ENCODE assay signal across 8 cellular contexts in genomic region chr7:137978464-137979237, GRCh38. TPM values are rescaled to one million over a fixed set of nuclear protein-coding genes. Genes with fewer than 3 reads are reported as not detected.
A peak's percentile ranks its signal among the peaks of the same experiment; 100 is the strongest.
DNase-seq lines count a peak whose midpoint lies in the region; ATAC-seq, FAIRE-seq and TF ChIP-seq lines count a peak whose summit lies in the region.

No MANE protein-coding gene starts in this region.

- intact Hi-C loops in IMR-90 (cut with micrococcal nuclease) (loop anchor here (2.0 kb wide), 1 partner anchor 14 kb away; no protein-coding TSS in a partner anchor), HepG2 (cut with micrococcal nuclease; ENCODE audit: unreplicated experiment) (no loop called here)

- peak overlapping the region; percentile 78 for H3K56ac ChIP-seq in IMR-90 (ENCODE audit: extremely low read depth, insufficient read depth, low read length)

- no peaks in the 10 kb centered on the region for H3K9me3 ChIP-seq in IMR-90 (ENCODE audit: control insufficient read depth, insufficient read depth, low read length)
- peaks cover 4% of the 10 kb centered on the region; the same call in 1 of the 2 replicates for H3K9me3 ChIP-seq in HepG2 (ENCODE audit: low read length)
- H3K9me3 ChIP-seq in thoracic aorta = no peaks in the 10 kb centered on the region

- H4K8ac ChIP-seq in IMR-90 (ENCODE audit: low read depth in 2 of 2, low read length in 2 of 2) = peak overlapping the region; percentile 87

- TF ChIP-seq EP300 in HepG2 (IDR thresholded peaks at IDR 0.05; ENCODE audit: low read depth in 2 of 2, low read length in 2 of 2) = no peak
- no peak for TF ChIP-seq EP300 in HepG2 (CRISPR knock-in tag; IDR thresholded peaks at IDR 0.05; ENCODE audit: borderline replicate concordance)

- H3K14ac ChIP-seq in IMR-90 (replicated peaks; ENCODE audit: low read depth, low read length) = peak overlapping the region; percentile 95

- ATAC-seq in IMR-90 (ENCODE audit: low read depth) = peak; percentile 84
- ATAC-seq in HepG2 = no peak; the same call in 2 of the 3 replicates
- ATAC-seq in thoracic aorta (ENCODE audit: insufficient number of reproducible peaks, low FRiP score, low read depth) = peak; percentile 89
- no peak for ATAC-seq in GM18502 (IDR thresholded peaks at IDR 0.05; ENCODE audit: poor library complexity, unreplicated experiment)
- ATAC-seq in GM18520 (IDR thresholded peaks at IDR 0.05; ENCODE audit: unreplicated experiment) = no peak

- peak overlapping the region; percentile 99 for H2BK15ac ChIP-seq in IMR-90 (ENCODE audit: low read depth, low read length)

- H3K4ac ChIP-seq in IMR-90 (ENCODE audit: low read depth, low read length) = peak overlapping the region; percentile 97

- POLR2A ChIA-PET in IMR-90 (lab: Charles Lee; ENCODE audit: unreplicated experiment) (interaction anchor here (0.6 to 1.6 kb wide), 2 partner anchors 12 to 337 kb away, joined by 3 to 5 read pairs; no protein-coding TSS in a partner anchor), HepG2 (lab: Yijun Ruan, JAX) (interaction anchor here (1.7 kb wide), 1 partner anchor 14 kb away, joined by 8 read pairs; no protein-coding TSS in a partner anchor)

- no peak overlapping the region for H3K4me3 ChIP-seq in IMR-90 (ENCODE audit: insufficient read depth, low read depth, low read length)
- no peak overlapping the region for H3K4me3 ChIP-seq in bronchial epithelial cell (ENCODE audit: low read depth, low read length)
- H3K4me3 ChIP-seq in HepG2 (replicated peaks in 1 of 3; ENCODE audit: insufficient read depth in 1 of 3, low read depth in 2 of 3, low read length in 3 of 3) = no peak overlapping the region
- peak overlapping the region; percentile 24 for H3K4me3 ChIP-seq in thoracic aorta

- H3K23ac ChIP-seq in IMR-90 (ENCODE audit: low read depth, low read length) = peak overlapping the region; percentile 94

- H3K4me2 ChIP-seq in IMR-90 (ENCODE audit: low read depth, low read length) (peak overlapping the region; percentile 62), HepG2 (ENCODE audit: low read depth, low read length) (no peak overlapping the region)

- peaks cover 9 to 85% of the 10 kb centered on the region in 2 experiments for H3K79me1 ChIP-seq in IMR-90 (ENCODE audit: low read depth in 1 of 2, low read length in 2 of 2)

- CTCF ChIA-PET in IMR-90 (lab: Yijun Ruan, JAX) = interaction anchor here (0.7 to 1.0 kb wide), 3 partner anchors 12 to 297 kb away, joined by 3 read pairs; no protein-coding TSS in a partner anchor
- CTCF ChIA-PET in HepG2 (lab: Yijun Ruan, JAX; ENCODE audit: low intra/inter-chr PET ratio, low total read pairs) = no interaction called here

- 33% methylated on average over 3 of the region's 10 CpGs; no CpG with 5 or more reads in 1 of the 2 experiments for WGBS in IMR-90 (ENCODE audit: extremely low coverage in 2 of 2, insufficient read length in 1 of 2), 2 experiments
- 91% methylated on average over 10 of the region's 10 CpGs for WGBS in HepG2 (ENCODE audit: low lambda C conversion rate)

- H3K27ac ChIP-seq in IMR-90 (ENCODE audit: insufficient read depth, low read length) (peak overlapping the region; percentile 75), HepG2 (ENCODE audit: extremely low read length, insufficient read depth, low read length) (no peak overlapping the region), thoracic aorta (peak overlapping the region; percentile 96)

- H3K18ac ChIP-seq in IMR-90 (ENCODE audit: low read depth, low read length) = peak overlapping the region; percentile 82

- FAIRE-seq in bronchial epithelial cell (lab: Jason Lieb, UNC) (no peak), HepG2 (lab: Jason Lieb, UNC) (no peak)

- peak overlapping the region; percentile 81 for H2AK9ac ChIP-seq in IMR-90 (replicated peaks; ENCODE audit: low read depth, low read length, poor library complexity)

- H3K79me2 ChIP-seq in HepG2 (ENCODE audit: insufficient read depth, low read length) = peaks cover 98% of the 10 kb centered on the region

- H3K9me1 ChIP-seq in IMR-90 (ENCODE audit: insufficient read depth, low read length) = peaks cover 28% of the 10 kb centered on the region

- H4K5ac ChIP-seq in IMR-90 (ENCODE audit: low read depth, low read length) = peak overlapping the region; percentile 74

- H2AK5ac ChIP-seq in IMR-90 (ENCODE audit: low read depth, low read length) = peak overlapping the region; percentile 92

- peaks cover 50% of the 10 kb centered on the region for H3K4me1 ChIP-seq in IMR-90 (ENCODE audit: control insufficient read depth, insufficient read depth, low read length)
- peaks cover 100% of the 10 kb centered on the region for H3K4me1 ChIP-seq in HepG2 (ENCODE audit: insufficient read depth, low read length)
- peaks cover 60 to 100% of the 10 kb centered on the region in 2 donors for H3K4me1 ChIP-seq in thoracic aorta (ENCODE audit: control insufficient read depth in 1 of 2, low read depth in 2 of 2)

- DNase-seq in IMR-90 (peak; percentile 100), bronchial epithelial cell (ENCODE audit: low read depth) (peak; percentile 81), HepG2 (ENCODE audit: low spot score) (no peak), thoracic aorta (ENCODE audit: low spot score) (peak; percentile 74), SK-N-DZ (ENCODE audit: low spot score) (no peak), NCI-H1436 (lab: John Stamatoyannopoulos, UW) (no peak)

- peak overlapping the region; percentile 93 for H2BK20ac ChIP-seq in IMR-90 (ENCODE audit: low read depth, low read length)

- TF ChIP-seq RAD21 in IMR-90 (IDR thresholded peaks at IDR 0.05; ENCODE audit: low read length) = peak; percentile 43
- TF ChIP-seq RAD21 in HepG2 (CRISPR knock-in tag; IDR thresholded peaks at IDR 0.05) = no peak

- H2AFZ ChIP-seq in IMR-90 (replicated peaks; ENCODE audit: low read length, poor library complexity) (peak overlapping the region; percentile 29), HepG2 (ENCODE audit: low read length) (no peak overlapping the region)

- TF ChIP-seq POLR2A in IMR-90 (IDR thresholded peaks at IDR 0.05; ENCODE audit: low read depth, low read length) = peak; percentile 84
- TF ChIP-seq POLR2A in HepG2 (IDR thresholded peaks at IDR 0.05; ENCODE audit: insufficient read depth in 1 of 2, low read depth in 2 of 2, low read length in 2 of 2) = no peak

- no peak for TF ChIP-seq CTCF in IMR-90 (conservative IDR thresholded peaks at IDR 0.05; ENCODE audit: low read depth, low read length)
- no peak for TF ChIP-seq CTCF in bronchial epithelial cell (IDR thresholded peaks at IDR 0.05; ENCODE audit: insufficient read depth, low read length, severe bottlenecking)
- TF ChIP-seq CTCF in HepG2 (CRISPR knock-in tag; IDR thresholded peaks at IDR 0.05) = no peak
- TF ChIP-seq CTCF in thoracic aorta (IDR thresholded peaks at IDR 0.05) = no peak

- BruUV-seq in IMR-90 (replicated peaks; lab: Mats Ljungman, UMichigan) (no TSS peak), HepG2 (replicated peaks; lab: Mats Ljungman, UMichigan) (no TSS peak)

- H4K91ac ChIP-seq in IMR-90 (ENCODE audit: insufficient read depth, low read depth, low read length) = peak overlapping the region; percentile 95

- dilution Hi-C loops in IMR-90 (cut with HindIII; ENCODE audit: low sequenced_read_pairs, unreplicated experiment) = no loop called here

- H2BK120ac ChIP-seq in IMR-90 (ENCODE audit: low read depth, low read length) = peak overlapping the region; percentile 97

- peaks cover 7% of the 10 kb centered on the region for H4K20me1 ChIP-seq in IMR-90 (ENCODE audit: insufficient read depth, low read length)
- peaks cover 16% of the 10 kb centered on the region; the same call in 1 of the 2 replicates for H4K20me1 ChIP-seq in HepG2 (ENCODE audit: insufficient read depth, low read length)

- in situ Hi-C loops in IMR-90 (cut with MboI; ENCODE audit: low sequenced_read_pairs) (loop anchor here (25.0 kb wide), 1 partner anchor 841 kb away; no protein-coding TSS in a partner anchor), HepG2 (cut with HindIII; ENCODE audit: extremely low pct_ligation_motif_present, low pct_unique_long_range_greater_than_20kb) (no loop called here)

- H3K27me3 ChIP-seq in IMR-90 (ENCODE audit: control insufficient read depth, insufficient read depth, low read length) = no peaks in the 10 kb centered on the region
- no peaks in the 10 kb centered on the region for H3K27me3 ChIP-seq in bronchial epithelial cell (ENCODE audit: control insufficient read depth, insufficient read depth, low read length)
- H3K27me3 ChIP-seq in HepG2 (ENCODE audit: control insufficient read depth in 1 of 2, insufficient read depth in 2 of 2, low read length in 2 of 2) = no peaks in the 10 kb centered on the region
- no peaks in the 10 kb centered on the region for H3K27me3 ChIP-seq in thoracic aorta (replicated peaks; ENCODE audit: insufficient read depth)

- peak overlapping the region; percentile 93 for H2BK5ac ChIP-seq in IMR-90 (ENCODE audit: low read depth, low read length, poor library complexity, severe bottlenecking)

- H3K9ac ChIP-seq in IMR-90 (ENCODE audit: low read depth, low read length) (peak overlapping the region; percentile 31), HepG2 (ENCODE audit: insufficient read depth, low read depth, low read length) (no peak overlapping the region)

- H3K36me3 ChIP-seq in IMR-90 (ENCODE audit: control insufficient read depth, insufficient read depth, low read length) = peaks cover 13% of the 10 kb centered on the region
- H3K36me3 ChIP-seq in bronchial epithelial cell (ENCODE audit: control insufficient read depth, insufficient read depth, low read length) = peaks cover 7% of the 10 kb centered on the region
- peaks cover 13 to 58% of the 10 kb centered on the region in 2 experiments for H3K36me3 ChIP-seq in HepG2 (replicated peaks in 1 of 2; ENCODE audit: control insufficient read depth in 1 of 2, insufficient read depth in 2 of 2, low read length in 2 of 2)
- no peaks in the 10 kb centered on the region for H3K36me3 ChIP-seq in thoracic aorta

RNA-seq across cellular contexts. Expression of gene CREB3L2, which starts 23.2 kb away (rescaled TPM):
- total RNA-seq in IMR-90 (2012; rRNA removed) (35.8 and 42.3 TPM in 2 replicates), bronchial epithelial cell (8.4 and 22.1 TPM in 2 replicates), HepG2 (2016; rRNA removed; fragmentation: Illumina TruSeq; extraction: Trizol) (22.1 and 26.6 TPM in 2 replicates), thoracic aorta (10 to 100 TPM; 85.3 to 96.7 TPM)
- polyA plus RNA-seq in IMR-90 (2012; rRNA removed) (57.9 and 65.1 TPM in 2 replicates), HepG2 (2011; rRNA removed) (39.0 and 41.1 TPM in 2 replicates)
- 31.6 and 44.4 TPM in 2 replicates for polyA plus RNA-seq in IMR-90 (2012; cell fraction: cytosol; rRNA removed)
- polyA plus RNA-seq in IMR-90 (2012; cell fraction: nucleus; rRNA removed; ENCODE audit: low replicate concordance) = 38.6 and 56.6 TPM in 2 replicates
- 6.5 and 8.8 TPM in 2 replicates for total RNA-seq in HepG2 (2016; cell fraction: cytosol; rRNA removed; fragmentation: Illumina TruSeq; extraction: Trizol; ENCODE audit: low read depth)
- 21.4 and 26.4 TPM in 2 replicates for total RNA-seq in HepG2 (2016; cell fraction: insoluble cytoplasmic fraction; rRNA removed; fragmentation: Illumina TruSeq; extraction: Trizol)
- total RNA-seq in HepG2 (2016; cell fraction: membrane; rRNA removed; fragmentation: Illumina TruSeq; extraction: Trizol) = 14.1 and 14.5 TPM in 2 replicates
- 53.5 and 54.7 TPM in 2 replicates for total RNA-seq in HepG2 (2016; cell fraction: nucleus; rRNA removed; fragmentation: Illumina TruSeq; extraction: Trizol)
- polyA plus RNA-seq in HepG2 (2011; cell fraction: cytosol; rRNA removed) = 26.0 and 30.9 TPM in 2 replicates
- 36.5 and 47.2 TPM in 2 replicates for polyA plus RNA-seq in HepG2 (2011; cell fraction: nucleus; rRNA removed)
- 22.8 and 35.4 TPM in 2 replicates for polyA plus RNA-seq in HepG2 (2012)
- 2.4 and 2.7 TPM in 2 replicates for polyA plus RNA-seq in HepG2 (2016; cell fraction: cytosol; fragmentation: Illumina TruSeq; extraction: Trizol; ENCODE audit: low read depth)
- polyA plus RNA-seq in HepG2 (2016; cell fraction: insoluble cytoplasmic fraction; fragmentation: Illumina TruSeq; extraction: Trizol; ENCODE audit: low read depth) = 31.2 and 35.1 TPM in 2 replicates
- 5.9 and 6.4 TPM in 2 replicates for polyA plus RNA-seq in HepG2 (2016; cell fraction: membrane; fragmentation: Illumina TruSeq; extraction: Trizol; ENCODE audit: low read depth)
- 43.3 and 43.6 TPM in 2 replicates for polyA plus RNA-seq in HepG2 (2016; cell fraction: nucleus; fragmentation: Illumina TruSeq; extraction: Trizol; ENCODE audit: insufficient read depth, low read depth)
- polyA minus RNA-seq in HepG2 (2011; rRNA and poly(A)+ RNA removed; ENCODE audit: low replicate concordance) = 32.8 and 173 TPM in 2 replicates
- 58.1 and 61.3 TPM in 2 replicates for polyA minus RNA-seq in HepG2 (2011; cell fraction: cytosol; rRNA and poly(A)+ RNA removed)
- polyA minus RNA-seq in HepG2 (2011; cell fraction: nucleus; rRNA and poly(A)+ RNA removed) = 95.2 and 100 TPM in 2 replicates
- polyA plus RNA-seq in SK-N-DZ (2014; cell fraction: cytosol; rRNA removed) = 3.4 and 3.5 TPM in 2 replicates
- 1.2 and 2.0 TPM in 2 replicates for polyA plus RNA-seq in SK-N-DZ (2014; cell fraction: nucleus; rRNA removed)

Comparison
In these comparisons a context has a peak if more than half of its experiments do, and no peak if none do; other contexts are left out.
1. ATAC-seq: peak in IMR-90 (single experiment) and thoracic aorta (single experiment); none in HepG2 (single experiment), GM18502 (single experiment) and GM18520 (single experiment).
2. DNase-seq: peak in IMR-90 (single experiment), bronchial epithelial cell (single experiment) and thoracic aorta (single experiment); none in HepG2 (single experiment), SK-N-DZ (single experiment) and NCI-H1436 (single experiment).